In genomic region chr17:67506966-67507365, GRCh38 we compare ENCODE assay signal across 19 cellular contexts.
DNase-seq lines count a peak whose midpoint lies in the region; ATAC-seq and TF ChIP-seq lines count a peak whose summit lies in the region.
"Had no signal": no experiment of that assay in that cellular context is flagged by ENCODE, and none has a peak within 500 bp of the region (broad histone marks: within the 10 kb centered on the region; RNA-seq: fewer than 3 reads in every experiment).

No MANE protein-coding gene starts in this region.

- 75% methylated on average over 8 of the region's 8 CpGs for WGBS in mammary epithelial cell (ENCODE audit: low coverage, missing lambda C conversion rate)
- WGBS in SK-N-SH (ENCODE audit: low lambda C conversion rate), result 55% methylated on average over 8 of the region's 8 CpGs

- peaks cover 9% of the 10 kb centered on the region for H3K4me1 ChIP-seq in mammary epithelial cell (ENCODE audit: insufficient read depth, low read length)
- H3K4me1 ChIP-seq in breast epithelium, result no peaks in the 10 kb centered on the region
- no peaks in the 10 kb centered on the region for H3K4me1 ChIP-seq in SK-N-SH (ENCODE audit: control insufficient read depth in 1 of 2, insufficient read depth in 2 of 2, low read depth in 1 of 2, low read length in 1 of 2)
- no peaks in the 10 kb centered on the region for H3K4me1 ChIP-seq in fibroblast of lung (ENCODE audit: control insufficient read depth, extremely low read depth, insufficient read depth, low read length)
- H3K4me1 ChIP-seq: ascending aorta had no signal

- TF ChIP-seq CTCF in mammary epithelial cell (conservative IDR thresholded peaks at IDR 0.05 in 1 of 2, IDR thresholded peaks at IDR 0.05 in 1 of 2; ENCODE audit: extremely low read depth in 1 of 2, insufficient read depth in 1 of 2, low read depth in 1 of 2, low read length in 2 of 2) (no peak), breast epithelium (IDR thresholded peaks at IDR 0.05) (no peak), SK-N-SH (IDR thresholded peaks at IDR 0.05) (no peak), fibroblast of lung (conservative IDR thresholded peaks at IDR 0.05 in 1 of 2, IDR thresholded peaks at IDR 0.05 in 1 of 2; ENCODE audit: low read depth in 1 of 2, low read length in 2 of 2) (no peak)

- peak; percentile 52 for DNase-seq in mammary epithelial cell
- no peak for DNase-seq in breast epithelium (ENCODE audit: low spot score in 2 of 2)
- DNase-seq in SK-N-SH, result no peak
- DNase-seq in fibroblast of lung (ENCODE audit: low read depth in 2 of 2), result peak in 1 of 2 donors; percentile 92
- DNase-seq in stimulated activated effector memory CD8-positive, alpha-beta T cell treated with anti-CD3 and anti-CD28 coated beads, Interleukin-12 subunit alpha, Interleukin-12 subunit beta, amount 100 ng/mL, for 72 hours (ENCODE audit: low spot score in 2 of 2), result no peak
- DNase-seq in NCI-H2227 treated with DMSO at 0.1 percent for 48 hours (lab: John Stamatoyannopoulos, UW), result no peak
- DNase-seq: activated CD8-positive, alpha-beta memory T cell treated with anti-CD3 and anti-CD28 coated beads, Interleukin-2, amount 50 U/mL, for 48 hours; DMS 273 treated with DMSO at 0.1 percent for 48 hours; effector CD8-positive, alpha-beta T cell; kidney; NCI-H187; NCI-H524 treated with DMSO at 0.1 percent for 48 hours; WERI-Rb-1 had no signal

- TF ChIP-seq POLR2A in breast epithelium (IDR thresholded peaks at IDR 0.05), result no peak

- H3K27ac Mint-ChIP-seq in stimulated activated effector memory CD8-positive, alpha-beta T cell treated with anti-CD3 and anti-CD28 coated beads, Interleukin-12 subunit alpha, Interleukin-12 subunit beta, amount 100 ng/mL, for 72 hours, result no peak overlapping the region

- H3K36me3 ChIP-seq in mammary epithelial cell (ENCODE audit: insufficient read depth, low read length) (no peaks in the 10 kb centered on the region), breast epithelium (no peaks in the 10 kb centered on the region), SK-N-SH (replicated peaks in 1 of 2; ENCODE audit: control insufficient read depth in 1 of 2, insufficient read depth in 2 of 2, low read length in 1 of 2) (no peaks in the 10 kb centered on the region), fibroblast of lung (ENCODE audit: control insufficient read depth, insufficient read depth, low read length) (no peaks in the 10 kb centered on the region)
- H3K36me3 ChIP-seq: ascending aorta, suprapubic skin, WERI-Rb-1 had no signal

- dilution Hi-C loops in mammary epithelial cell (cut with HindIII; ENCODE audit: low sequenced_read_pairs), result no loop called here

- H3K79me2 ChIP-seq in mammary epithelial cell (ENCODE audit: insufficient read depth, low read length), result peaks cover 38% of the 10 kb centered on the region
- H3K79me2 ChIP-seq in SK-N-SH (ENCODE audit: insufficient read depth), result peaks cover 11% of the 10 kb centered on the region; the same call in 1 of the 2 replicates
- no peaks in the 10 kb centered on the region for H3K79me2 ChIP-seq in fibroblast of lung (ENCODE audit: control insufficient read depth, insufficient read depth, low read length)

- H2AFZ ChIP-seq in mammary epithelial cell (ENCODE audit: low read depth, low read length), result no peak overlapping the region
- no peak overlapping the region for H2AFZ ChIP-seq in SK-N-SH (ENCODE audit: low read depth)
- no peak overlapping the region for H2AFZ ChIP-seq in fibroblast of lung (ENCODE audit: low read length)

- ATAC-seq in stimulated activated effector memory CD8-positive, alpha-beta T cell treated with anti-CD3 and anti-CD28 coated beads, Interleukin-12 subunit alpha, Interleukin-12 subunit beta, amount 100 ng/mL, for 72 hours, result peak; percentile 77
- no peak for ATAC-seq in GM18873 (IDR thresholded peaks at IDR 0.05; ENCODE audit: low FRiP score, unreplicated experiment)
- ATAC-seq in HG03571 (IDR thresholded peaks at IDR 0.05; ENCODE audit: unreplicated experiment), result no peak
- ATAC-seq: Panc1 had no signal

- CTCF ChIA-PET in mammary epithelial cell (lab: Charles Lee; ENCODE audit: low non-redundant PET) (no interaction called here), SK-N-SH (lab: Yijun Ruan, JAX) (interaction anchor here (0.6 kb wide), 1 partner anchor 679 kb away, joined by 3 read pairs; no protein-coding TSS in a partner anchor)

- H3K4me1 Mint-ChIP-seq in stimulated activated effector memory CD8-positive, alpha-beta T cell treated with anti-CD3 and anti-CD28 coated beads, Interleukin-12 subunit alpha, Interleukin-12 subunit beta, amount 100 ng/mL, for 72 hours, result peaks cover 77% of the 10 kb centered on the region

- H4K20me1 ChIP-seq in mammary epithelial cell (ENCODE audit: insufficient read depth, low read length), result no peaks in the 10 kb centered on the region
- no peaks in the 10 kb centered on the region for H4K20me1 ChIP-seq in SK-N-SH (ENCODE audit: insufficient read depth)
- no peaks in the 10 kb centered on the region for H4K20me1 ChIP-seq in fibroblast of lung (ENCODE audit: control insufficient read depth, extremely low read depth, insufficient read depth, low read length)

- H3K9me3 ChIP-seq in mammary epithelial cell (replicated peaks; ENCODE audit: insufficient read depth, low read length) (no peaks in the 10 kb centered on the region), breast epithelium (no peaks in the 10 kb centered on the region), SK-N-SH (no peaks in the 10 kb centered on the region), fibroblast of lung (ENCODE audit: control insufficient read depth, insufficient read depth, low read depth, low read length) (no peaks in the 10 kb centered on the region)
- H3K9me3 ChIP-seq: suprapubic skin had no signal

- POLR2A ChIA-PET in SK-N-SH (lab: Yijun Ruan, JAX), result no interaction called here

- peaks cover 8% of the 10 kb centered on the region for H3K9me3 Mint-ChIP-seq in stimulated activated effector memory CD8-positive, alpha-beta T cell treated with anti-CD3 and anti-CD28 coated beads, Interleukin-12 subunit alpha, Interleukin-12 subunit beta, amount 100 ng/mL, for 72 hours

- no peak overlapping the region for H3K4me3 Mint-ChIP-seq in stimulated activated effector memory CD8-positive, alpha-beta T cell treated with anti-CD3 and anti-CD28 coated beads, Interleukin-12 subunit alpha, Interleukin-12 subunit beta, amount 100 ng/mL, for 72 hours

- H3F3A ChIP-seq in SK-N-SH (replicated peaks; ENCODE audit: insufficient read depth), result peaks cover 4% of the 10 kb centered on the region

- BruUV-seq in mammary epithelial cell (replicated peaks; lab: Mats Ljungman, UMichigan), result no TSS peak

- in situ Hi-C loops in mammary epithelial cell (cut with MboI; ENCODE audit: low sequenced_read_pairs in 2 of 2), result no loop called here

- no peaks in the 10 kb centered on the region for H3K36me3 Mint-ChIP-seq in stimulated activated effector memory CD8-positive, alpha-beta T cell treated with anti-CD3 and anti-CD28 coated beads, Interleukin-12 subunit alpha, Interleukin-12 subunit beta, amount 100 ng/mL, for 72 hours

- no peaks in the 10 kb centered on the region for H3K9me2 ChIP-seq in SK-N-SH

- no peak overlapping the region for H3K27ac ChIP-seq in mammary epithelial cell (ENCODE audit: insufficient read depth, low read depth, low read length)
- no peak overlapping the region for H3K27ac ChIP-seq in breast epithelium
- peak overlapping the region in 1 of 2 experiments; percentile 42; a peak in 2 of 4 replicates for H3K27ac ChIP-seq in SK-N-SH (ENCODE audit: low read depth in 2 of 2, low read length in 1 of 2)
- H3K27ac ChIP-seq in fibroblast of lung (ENCODE audit: insufficient read depth, low read length), result peak overlapping the region; percentile 57
- H3K27ac ChIP-seq: ascending aorta, HL-60, suprapubic skin, WERI-Rb-1 had no signal

- no peaks in the 10 kb centered on the region for H3K27me3 ChIP-seq in mammary epithelial cell (ENCODE audit: insufficient read depth, low read length)
- H3K27me3 ChIP-seq in breast epithelium, result no peaks in the 10 kb centered on the region
- no peaks in the 10 kb centered on the region for H3K27me3 ChIP-seq in SK-N-SH (ENCODE audit: insufficient read depth)
- H3K27me3 ChIP-seq in fibroblast of lung (ENCODE audit: control insufficient read depth, insufficient read depth, low read length), result no peaks in the 10 kb centered on the region
- H3K27me3 ChIP-seq: ascending aorta, suprapubic skin had no signal

- TF ChIP-seq EP300 in SK-N-SH (IDR thresholded peaks at IDR 0.05; ENCODE audit: borderline replicate concordance in 1 of 2, low read depth in 1 of 2, low read length in 1 of 2), result no peak

- no peak overlapping the region for H3K9ac ChIP-seq in mammary epithelial cell (ENCODE audit: insufficient read depth, low read length)
- no peak overlapping the region for H3K9ac ChIP-seq in SK-N-SH
- H3K9ac ChIP-seq in fibroblast of lung (ENCODE audit: insufficient read depth, low read length), result no peak overlapping the region

- TF ChIP-seq RAD21 in SK-N-SH (IDR thresholded peaks at IDR 0.05; ENCODE audit: low read length), result no peak

- intact Hi-C loops in mammary epithelial cell (cut with micrococcal nuclease) (no loop called here), breast epithelium (cut with DNase I; ENCODE audit: low total_unique reads) (no loop called here)

- H3K4me2 ChIP-seq in mammary epithelial cell (ENCODE audit: insufficient read depth, low read depth, low read length), result no peak overlapping the region
- no peak overlapping the region for H3K4me2 ChIP-seq in SK-N-SH
- no peak overlapping the region for H3K4me2 ChIP-seq in fibroblast of lung (ENCODE audit: extremely low read depth, insufficient read depth, low read length)

- H3K4me3 ChIP-seq in mammary epithelial cell (replicated peaks in 1 of 3; ENCODE audit: insufficient read depth in 1 of 3, low read depth in 2 of 3, low read length in 3 of 3) (no peak overlapping the region), breast epithelium (no peak overlapping the region), SK-N-SH (ENCODE audit: low read depth in 2 of 2, low read length in 1 of 2) (no peak overlapping the region), fibroblast of lung (replicated peaks in 1 of 4; ENCODE audit: control extremely low read depth in 1 of 4, insufficient read depth in 1 of 4, low read depth in 3 of 4, low read length in 4 of 4) (no peak overlapping the region)
- H3K4me3 ChIP-seq: ascending aorta, suprapubic skin had no signal

TF ChIP-seq in SK-N-SH, 30 proteins besides CTCF, POLR2A, EP300 and RAD21 (continues in another document):
- TF ChIP-seq PBX3 (IDR thresholded peaks at IDR 0.05), result 0 out of 2 replicates have a peak, but pooled peaks have one; percentile 13
- TF ChIP-seq TCF12 (IDR thresholded peaks at IDR 0.05), result peak; percentile 42; the same call in 1 of the 2 replicates
- no peak for TF ChIP-seq FOXJ3 (CRISPR knock-in tag; IDR thresholded peaks at IDR 0.05)
